In the genomic region with DNA sequence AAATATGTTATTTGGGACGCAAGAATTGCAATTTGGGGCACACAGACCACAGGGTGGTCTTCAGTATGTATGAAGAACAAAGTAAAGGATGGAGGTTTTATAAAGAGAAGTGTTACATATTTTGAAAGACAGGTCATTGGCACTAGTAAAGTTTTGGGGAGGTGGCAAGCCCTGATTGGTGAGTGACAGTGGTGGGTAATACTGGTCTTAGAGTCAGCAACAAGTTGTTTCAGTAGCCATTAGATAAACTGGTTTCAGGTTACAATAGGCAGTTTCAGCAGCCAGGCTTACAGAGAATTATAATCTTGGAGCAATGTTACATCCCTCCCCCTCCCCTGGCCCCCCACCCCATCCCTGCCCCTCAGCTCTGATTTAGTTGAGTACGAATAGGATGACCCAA, we compare ENCODE assay signal across 10 cellular contexts. TPM values are rescaled to one million over a fixed set of nuclear protein-coding genes. Genes with fewer than 3 reads are reported as not detected.
DNase-seq lines count a peak whose midpoint lies in the region; ATAC-seq and TF ChIP-seq lines count a peak whose summit lies in the region.
"Had no signal": no experiment of that assay in that cellular context is flagged by ENCODE, and none has a peak within 500 bp of the region (broad histone marks: within the 10 kb centered on the region; RNA-seq: fewer than 3 reads in every experiment).

No MANE protein-coding gene starts in this region.

- H3K9me3 ChIP-seq in heart left ventricle: no peaks in the 10 kb centered on the region

- peaks cover 65% of the 10 kb centered on the region for H3K4me1 Mint-ChIP-seq in activated naive CD4-positive, alpha-beta T cell treated with anti-CD3 and anti-CD28 coated beads, Interleukin-2, amount 50 U/mL, for 24 hours
- H3K4me1 Mint-ChIP-seq in activated T-helper 17 cell treated with anti-CD3 and anti-CD28 coated beads, Interleukin-2, amount 50 U/mL, for 72 hours: peaks cover 42% of the 10 kb centered on the region
- H3K4me1 Mint-ChIP-seq in stimulated activated effector memory CD8-positive, alpha-beta T cell treated with anti-CD3 and anti-CD28 coated beads, Interleukin-12 subunit alpha, Interleukin-12 subunit beta, amount 100 ng/mL, for 72 hours: peaks cover 53% of the 10 kb centered on the region

- no peaks in the 10 kb centered on the region for H3K36me3 Mint-ChIP-seq in activated naive CD4-positive, alpha-beta T cell treated with anti-CD3 and anti-CD28 coated beads, Interleukin-2, amount 50 U/mL, for 24 hours
- H3K36me3 Mint-ChIP-seq in activated T-helper 17 cell treated with anti-CD3 and anti-CD28 coated beads, Interleukin-2, amount 50 U/mL, for 72 hours (ENCODE audit: low read depth): peaks cover 27% of the 10 kb centered on the region
- peaks cover 33% of the 10 kb centered on the region for H3K36me3 Mint-ChIP-seq in stimulated activated effector memory CD8-positive, alpha-beta T cell treated with anti-CD3 and anti-CD28 coated beads, Interleukin-12 subunit alpha, Interleukin-12 subunit beta, amount 100 ng/mL, for 72 hours

- peak overlapping the region; percentile 38 for H3K27ac Mint-ChIP-seq in activated naive CD4-positive, alpha-beta T cell treated with anti-CD3 and anti-CD28 coated beads, Interleukin-2, amount 50 U/mL, for 24 hours
- no peak overlapping the region for H3K27ac Mint-ChIP-seq in activated T-helper 17 cell treated with anti-CD3 and anti-CD28 coated beads, Interleukin-2, amount 50 U/mL, for 72 hours
- peak overlapping the region; percentile 80 for H3K27ac Mint-ChIP-seq in stimulated activated effector memory CD8-positive, alpha-beta T cell treated with anti-CD3 and anti-CD28 coated beads, Interleukin-12 subunit alpha, Interleukin-12 subunit beta, amount 100 ng/mL, for 72 hours

- H3K9me3 Mint-ChIP-seq in activated naive CD4-positive, alpha-beta T cell treated with anti-CD3 and anti-CD28 coated beads, Interleukin-2, amount 50 U/mL, for 24 hours: no peaks in the 10 kb centered on the region
- no peaks in the 10 kb centered on the region for H3K9me3 Mint-ChIP-seq in activated T-helper 17 cell treated with anti-CD3 and anti-CD28 coated beads, Interleukin-2, amount 50 U/mL, for 72 hours
- no peaks in the 10 kb centered on the region for H3K9me3 Mint-ChIP-seq in stimulated activated effector memory CD8-positive, alpha-beta T cell treated with anti-CD3 and anti-CD28 coated beads, Interleukin-12 subunit alpha, Interleukin-12 subunit beta, amount 100 ng/mL, for 72 hours
- H3K9me3 Mint-ChIP-seq: T-helper 2 cell treated with Interferon-gamma antibody and Interleukin-4, amounts not matched to agents 5 μg/mL and 100 μg/mL, for 36 hours had no signal

- peaks cover 0 to 26% (median 20%) of the 10 kb centered on the region in 9 donors for H3K36me3 ChIP-seq in heart left ventricle

- H3K4me3 Mint-ChIP-seq in activated naive CD4-positive, alpha-beta T cell treated with anti-CD3 and anti-CD28 coated beads, Interleukin-2, amount 50 U/mL, for 24 hours: no peak overlapping the region
- peak overlapping the region; percentile 53 for H3K4me3 Mint-ChIP-seq in activated T-helper 17 cell treated with anti-CD3 and anti-CD28 coated beads, Interleukin-2, amount 50 U/mL, for 72 hours
- H3K4me3 Mint-ChIP-seq in stimulated activated effector memory CD8-positive, alpha-beta T cell treated with anti-CD3 and anti-CD28 coated beads, Interleukin-12 subunit alpha, Interleukin-12 subunit beta, amount 100 ng/mL, for 72 hours: no peak overlapping the region
- H3K4me3 Mint-ChIP-seq: T-helper 2 cell treated with Interferon-gamma antibody and Interleukin-4, amounts not matched to agents 5 μg/mL and 100 μg/mL, for 36 hours had no signal

- H3K4me1 ChIP-seq in heart left ventricle: peaks cover 14 to 86% (median 67%) of the 10 kb centered on the region in 12 donors

- no peak for TF ChIP-seq CTCF in heart left ventricle (IDR thresholded peaks at IDR 0.05)

- peak overlapping the region; percentile 14 to 88 (median 65) for H3K27ac ChIP-seq in heart left ventricle

- DNase-seq in activated naive CD4-positive, alpha-beta T cell treated with Interleukin-2 at 50 U/mL for 16 hours: no peak
- DNase-seq in heart left ventricle: peak in 1 of 5 donors; percentile 30
- no peak for DNase-seq in stimulated activated effector memory CD8-positive, alpha-beta T cell treated with anti-CD3 and anti-CD28 coated beads, Interleukin-12 subunit alpha, Interleukin-12 subunit beta, amount 100 ng/mL, for 72 hours (ENCODE audit: low spot score in 2 of 2)
- no peak for DNase-seq in NCI-H2081 treated with DMSO at 0.1 percent for 48 hours (lab: John Stamatoyannopoulos, UW)
- DNase-seq: NCI-H1092 had no signal

- no peak for TF ChIP-seq POLR2A in heart left ventricle (IDR thresholded peaks at IDR 0.05)

- WGBS in heart left ventricle, 4 donors: 68 to 76% (median 70%) methylated on average over 2 of the region's 2 CpGs

- intact Hi-C loops in heart left ventricle (cut with DNase I): no loop called here

- no peak overlapping the region for H3K4me3 ChIP-seq in heart left ventricle

- no peak for ATAC-seq in activated T-helper 17 cell treated with anti-CD3 and anti-CD28 coated beads, Interleukin-2, amount 50 U/mL, for 72 hours (replicated peaks)
- ATAC-seq in heart left ventricle (peak; percentile 38 to 63 (median 54)), HG03442 (IDR thresholded peaks at IDR 0.05; ENCODE audit: unreplicated experiment) (no peak), HG03354 (IDR thresholded peaks at IDR 0.05; ENCODE audit: poor library complexity, severe bottlenecking, unreplicated experiment) (no peak)
- ATAC-seq in stimulated activated effector memory CD8-positive, alpha-beta T cell treated with anti-CD3 and anti-CD28 coated beads, Interleukin-12 subunit alpha, Interleukin-12 subunit beta, amount 100 ng/mL, for 72 hours: no peak

- H3K27me3 ChIP-seq in heart left ventricle: no peaks in the 10 kb centered on the region

- no peaks in the 10 kb centered on the region for H3K27me3 Mint-ChIP-seq in activated naive CD4-positive, alpha-beta T cell treated with anti-CD3 and anti-CD28 coated beads, Interleukin-2, amount 50 U/mL, for 24 hours
- H3K27me3 Mint-ChIP-seq in activated T-helper 17 cell treated with anti-CD3 and anti-CD28 coated beads, Interleukin-2, amount 50 U/mL, for 72 hours: no peaks in the 10 kb centered on the region

RNA-seq across cellular contexts. Expression of gene MARK3, which starts 17.5 kb away (rescaled TPM):
- total RNA-seq in activated T-helper 17 cell treated with anti-CD3 and anti-CD28 coated beads, Interleukin-2, amount 50 U/mL, for 72 hours: 10 to 100 TPM; 61.2 to 80.8 TPM
- 100 to 1,000 TPM in 5 of 9 donors, 10 to 100 TPM in 4; 54.0 to 156 (median 111) TPM for total RNA-seq in heart left ventricle
- polyA plus RNA-seq in heart left ventricle: 100 to 1,000 TPM in 1 of 2 donors, 10 to 100 TPM in 1; 76.0 to 119 TPM

Comparison
In these comparisons a context has a peak if more than half of its experiments do, and no peak if none do; other contexts are left out.
1. ATAC-seq: peak in heart left ventricle (4 of 4); none in activated T-helper 17 cell treated with anti-CD3 and anti-CD28 coated beads, Interleukin-2, amount 50 U/mL, for 72 hours (single experiment), stimulated activated effector memory CD8-positive, alpha-beta T cell treated with anti-CD3 and anti-CD28 coated beads, Interleukin-12 subunit alpha, Interleukin-12 subunit beta, amount 100 ng/mL, for 72 hours (single experiment), HG03442 (single experiment) and HG03354 (single experiment).